Comparison of ENCODE assay signal across 22 cellular contexts in the genomic region with DNA sequence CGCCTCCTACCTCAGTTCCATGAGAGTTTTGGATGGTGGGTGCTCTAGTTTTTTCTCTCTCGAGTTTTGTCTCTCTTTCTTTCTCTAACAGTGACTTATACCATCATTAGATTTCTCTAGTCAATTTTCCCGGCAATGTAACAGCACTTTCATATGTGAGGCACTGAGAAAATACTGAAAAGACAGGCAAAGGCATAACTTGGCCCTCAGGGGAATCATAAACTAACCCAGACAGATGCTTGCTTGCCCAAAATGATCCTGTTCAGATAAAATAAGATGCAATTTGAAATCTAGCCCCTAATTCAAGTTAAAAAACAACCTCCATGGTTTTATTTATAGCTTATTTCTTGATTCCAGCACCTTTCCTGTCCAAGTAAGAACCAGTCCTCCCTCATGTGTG.
"Had no signal": no experiment of that assay in that cellular context is flagged by ENCODE, and none has a peak within 500 bp of the region (broad histone marks: within the 10 kb centered on the region; RNA-seq: fewer than 3 reads in every experiment).

No MANE protein-coding gene starts in this region.

- DNase-seq: activated B cell treated with CpG ODN at 0.5 μM for 24 hours; activated effector memory CD4-positive, alpha-beta T cell treated with anti-CD3 and anti-CD28 coated beads, Interleukin-2, amount 50 U/mL, for 16 hours; activated naive CD4-positive, alpha-beta T cell treated with anti-CD3 and anti-CD28 coated beads for 36 hours; activated naive CD8-positive, alpha-beta T cell treated with anti-CD3 and anti-CD28 coated beads, Interleukin-2, amount 10 ng/mL, durations not matched to agents 7 days and 5 days; activated T-cell treated with anti-CD3 and anti-CD28 coated beads, Interleukin-2, amount 50 U/mL, for 1 hour; brain microvascular endothelial cell; dorsolateral prefrontal cortex; effector memory CD8-positive, alpha-beta T cell; gastrocnemius medialis; glutamatergic neuron; left cardiac atrium; left ventricle myocardium superior; mucosa of descending colon; nephron progenitor cell; ovary; right lobe of liver; small intestine; stimulated activated CD4-positive, alpha-beta T cell treated with anti-CD3 and anti-CD28 coated beads, Interleukin-4, amount 100 ng/mL, for 24 hours; trophoblast cell had no signal

- H3K4me3 ChIP-seq: coronary artery, dorsolateral prefrontal cortex, gastrocnemius medialis, mucosa of descending colon, ovary, right lobe of liver, thoracic aorta had no signal

- ATAC-seq: effector memory CD8-positive, alpha-beta T cell; gastrocnemius medialis; left cardiac atrium; left ventricle myocardium superior; mucosa of descending colon; right lobe of liver; stimulated activated effector memory CD8-positive, alpha-beta T cell treated with anti-CD3 and anti-CD28 coated beads, Interleukin-12 subunit alpha, Interleukin-12 subunit beta, amount 100 ng/mL, for 72 hours had no signal
